Comparison of ENCODE assay signal across 8 cellular contexts in genomic region chr2:64989982-64990614, GRCh38. TPM values are rescaled to one million over a fixed set of nuclear protein-coding genes. Genes with fewer than 3 reads are reported as not detected.
DNase-seq lines count a peak whose midpoint lies in the region; ATAC-seq and TF ChIP-seq lines count a peak whose summit lies in the region.

No MANE protein-coding gene starts in this region.

- no peaks in the 10 kb centered on the region for H3K36me3 ChIP-seq in left lung
- no peaks in the 10 kb centered on the region for H3K36me3 ChIP-seq in thyroid gland

- H3K4me1 ChIP-seq in left lung (peaks cover 5 to 48% of the 10 kb centered on the region in 2 donors), thyroid gland (peaks cover 0 to 11% of the 10 kb centered on the region in 2 donors)

- no peak for TF ChIP-seq POLR2A in thyroid gland (IDR thresholded peaks at IDR 0.05)

- peak overlapping the region; percentile 88 for H3K27ac ChIP-seq in angular gyrus (ENCODE audit: low read depth, low read length)
- no peak overlapping the region for H3K27ac ChIP-seq in left lung
- H3K27ac ChIP-seq in thyroid gland = no peak overlapping the region

- intact Hi-C loops in left lung (cut with DNase I) = no loop called here
- intact Hi-C loops in thyroid gland (cut with DNase I) = no loop called here

- H3K4me3 ChIP-seq in LNCaP clone FGC (ENCODE audit: low read depth, low read length) (peak overlapping the region; percentile 61), left lung (peak overlapping the region; percentile 61 to 71), thyroid gland (replicated peaks in 1 of 3) (peak overlapping the region in 2 of 3 donors; percentile 44 to 76)

- WGBS in thyroid gland, 2 donors = 38 to 52% methylated on average over 23 to 35 of the region's 35 CpGs

- no peaks in the 10 kb centered on the region for H3K27me3 ChIP-seq in left lung
- no peaks in the 10 kb centered on the region for H3K27me3 ChIP-seq in thyroid gland

- ATAC-seq in left lung = no peak
- no peak for ATAC-seq in GM21423 (IDR thresholded peaks at IDR 0.05; ENCODE audit: unreplicated experiment)
- ATAC-seq in GM19452 (IDR thresholded peaks at IDR 0.05; ENCODE audit: unreplicated experiment) = no peak

- peak; percentile 20 for DNase-seq in NK-92 treated with Interleukin-12 subunit alpha and Interleukin-12 subunit beta, amount 100 ng/mL, for 24 hours (lab: John Stamatoyannopoulos, UW)
- DNase-seq in NK-92 (lab: John Stamatoyannopoulos, UW; ENCODE audit: unreplicated experiment) (no peak), LNCaP clone FGC (ENCODE audit: low read depth) (no peak), left lung (no peak), thyroid gland (no peak)

- no peak for TF ChIP-seq CTCF in LNCaP clone FGC (IDR thresholded peaks at IDR 0.05; ENCODE audit: control insufficient read depth, extremely low read depth, insufficient read depth)
- no peak for TF ChIP-seq CTCF in left lung (IDR thresholded peaks at IDR 0.05)
- no peak for TF ChIP-seq CTCF in thyroid gland (IDR thresholded peaks at IDR 0.05)

- no peaks in the 10 kb centered on the region for H3K9me3 ChIP-seq in left lung
- no peaks in the 10 kb centered on the region for H3K9me3 ChIP-seq in thyroid gland

RNA-seq across cellular contexts. Expression of gene SLC1A4, which starts 0.9 kb away (rescaled TPM):
- total RNA-seq in left lung (10 to 100 TPM; 16.9 to 21.9 TPM), thyroid gland (1 to 10 TPM; 4.6 to 6.9 (median 5.4) TPM)
